ENCODE assay signal across 23 cellular contexts in genomic region chr6:154945271-154945890, GRCh38. TPM values are rescaled to one million over a fixed set of nuclear protein-coding genes. Genes with fewer than 3 reads are reported as not detected.
DNase-seq lines count a peak whose midpoint lies in the region; ATAC-seq, FAIRE-seq and TF ChIP-seq lines count a peak whose summit lies in the region.
"Had no signal": no experiment of that assay in that cellular context is flagged by ENCODE, and none has a peak within 500 bp of the region (broad histone marks: within the 10 kb centered on the region; RNA-seq: fewer than 3 reads in every experiment).

No MANE protein-coding gene starts in this region.

- intact Hi-C loops in naive thymus-derived CD4-positive, alpha-beta T cell (cut with micrococcal nuclease): no loop called here
- intact Hi-C loops in posterior vena cava (cut with DNase I) (no loop called here), psoas muscle (cut with DNase I) (no loop called here)

- no peaks in the 10 kb centered on the region for H3K79me2 ChIP-seq in astrocyte (ENCODE audit: insufficient read depth, low read length)

- no peak overlapping the region for H3K4me3 ChIP-seq in astrocyte (ENCODE audit: insufficient read depth, low read depth, low read length)
- no peak overlapping the region for H3K4me3 ChIP-seq in naive thymus-derived CD4-positive, alpha-beta T cell (ENCODE audit: low read length)
- no peak overlapping the region for H3K4me3 ChIP-seq in psoas muscle
- H3K4me3 ChIP-seq: BLaER1, GM12878, GM23248 had no signal

- peaks cover 2% of the 10 kb centered on the region for H3K27me3 Mint-ChIP-seq in astrocyte (ENCODE audit: low read depth, unreplicated experiment)
- H3K27me3 Mint-ChIP-seq in naive thymus-derived CD4-positive, alpha-beta T cell: no peaks in the 10 kb centered on the region
- H3K27me3 Mint-ChIP-seq in WTC11 (ENCODE audit: low read depth): no peaks in the 10 kb centered on the region
- H3K27me3 Mint-ChIP-seq: B cell; CD4-positive, CD25-positive, alpha-beta regulatory T cell had no signal

- POLR2A ChIA-PET in naive thymus-derived CD4-positive, alpha-beta T cell (lab: Charles Lee): no interaction called here
- POLR2A ChIA-PET in WTC11 (lab: Charles Lee): no interaction called here

- H3K4me1 Mint-ChIP-seq in astrocyte (ENCODE audit: low read depth, unreplicated experiment): no peaks in the 10 kb centered on the region
- peaks cover 0 to 12% (median 2%) of the 10 kb centered on the region in 7 donors for H3K4me1 Mint-ChIP-seq in naive thymus-derived CD4-positive, alpha-beta T cell
- H3K4me1 Mint-ChIP-seq in WTC11: no peaks in the 10 kb centered on the region

- no peak overlapping the region for H3K27ac ChIP-seq in astrocyte (ENCODE audit: low read depth, low read length)
- no peak overlapping the region for H3K27ac ChIP-seq in naive thymus-derived CD4-positive, alpha-beta T cell (ENCODE audit: low read depth, low read length)
- no peak overlapping the region for H3K27ac ChIP-seq in psoas muscle
- H3K27ac ChIP-seq: 22Rv1, BLaER1, C4-2B, GM23248 had no signal

- no peak overlapping the region for H3K4me2 ChIP-seq in astrocyte (ENCODE audit: low read length)
- H3K4me2 ChIP-seq: BLaER1 had no signal

- H3K27ac Mint-ChIP-seq in astrocyte (ENCODE audit: unreplicated experiment) (peak overlapping the region; percentile 16), WTC11 (no peak overlapping the region)
- H3K27ac Mint-ChIP-seq in naive thymus-derived CD4-positive, alpha-beta T cell: no peak overlapping the region
- H3K27ac Mint-ChIP-seq: B cell; CD4-positive, CD25-positive, alpha-beta regulatory T cell; CD8-positive, alpha-beta T cell had no signal

- 92 to 97% (median 96%) methylated on average over 11 of the region's 11 CpGs for WGBS in psoas muscle, 3 donors

- ATAC-seq in naive thymus-derived CD4-positive, alpha-beta T cell: peak; percentile 26
- ATAC-seq in WTC11 (no peak), psoas muscle (no peak), HG02884 (IDR thresholded peaks at IDR 0.05; ENCODE audit: unreplicated experiment) (no peak)
- ATAC-seq: CD8-positive, alpha-beta T cell; GM12878 had no signal

- H3K9ac ChIP-seq in astrocyte (ENCODE audit: low read length): no peak overlapping the region
- H3K9ac ChIP-seq: BLaER1, GM23248 had no signal

- FAIRE-seq in astrocyte (lab: Jason Lieb, UNC): no peak
- FAIRE-seq: A204.1, GM12878, GM19239, H1 had no signal

- H3K4me3 Mint-ChIP-seq in astrocyte (ENCODE audit: unreplicated experiment) (no peak overlapping the region), WTC11 (no peak overlapping the region)
- H3K4me3 Mint-ChIP-seq in naive thymus-derived CD4-positive, alpha-beta T cell: no peak overlapping the region
- H3K4me3 Mint-ChIP-seq: B cell; CD4-positive, CD25-positive, alpha-beta regulatory T cell; CD8-positive, alpha-beta T cell had no signal

- H3K27me3 ChIP-seq in astrocyte (ENCODE audit: insufficient read depth, low read length) (no peaks in the 10 kb centered on the region), psoas muscle (ENCODE audit: insufficient read depth in 3 of 3, low read length in 2 of 3) (no peaks in the 10 kb centered on the region)
- no peaks in the 10 kb centered on the region for H3K27me3 ChIP-seq in naive thymus-derived CD4-positive, alpha-beta T cell (ENCODE audit: control insufficient read depth in 2 of 2, insufficient read depth in 2 of 2, low read length in 2 of 2)
- H3K27me3 ChIP-seq: BLaER1 had no signal

- no peaks in the 10 kb centered on the region for H3K36me3 ChIP-seq in astrocyte (ENCODE audit: insufficient read depth, low read length)
- peaks cover 0 to 9% (median 0%) of the 10 kb centered on the region in 3 experiments for H3K36me3 ChIP-seq in naive thymus-derived CD4-positive, alpha-beta T cell (ENCODE audit: control insufficient read depth in 2 of 3, insufficient read depth in 3 of 3, low read length in 3 of 3)
- peaks cover 0 to 13% of the 10 kb centered on the region in 2 donors for H3K36me3 ChIP-seq in psoas muscle (ENCODE audit: insufficient read depth in 1 of 2, low read depth in 1 of 2)

- no peak for TF ChIP-seq CTCF in astrocyte (IDR thresholded peaks at IDR 0.05; ENCODE audit: insufficient read depth, low read depth, low read length)
- TF ChIP-seq CTCF in WTC11 (IDR thresholded peaks at IDR 0.05): no peak
- no peak for TF ChIP-seq CTCF in psoas muscle (IDR thresholded peaks at IDR 0.05)

- H2AFZ ChIP-seq in astrocyte (ENCODE audit: low read depth, low read length): no peak overlapping the region
- H2AFZ ChIP-seq: GM23248 had no signal

- no peaks in the 10 kb centered on the region for H3K4me1 ChIP-seq in astrocyte (ENCODE audit: insufficient read depth, low read length)
- H3K4me1 ChIP-seq in naive thymus-derived CD4-positive, alpha-beta T cell (ENCODE audit: control insufficient read depth in 2 of 2, insufficient read depth in 2 of 2, low read length in 2 of 2): no peaks in the 10 kb centered on the region
- H3K4me1 ChIP-seq in psoas muscle: no peaks in the 10 kb centered on the region
- H3K4me1 ChIP-seq: Caco-2 had no signal

- no peaks in the 10 kb centered on the region for H3K9me3 Mint-ChIP-seq in astrocyte (ENCODE audit: unreplicated experiment)
- peaks cover 0 to 6% (median 0%) of the 10 kb centered on the region in 11 donors for H3K9me3 Mint-ChIP-seq in naive thymus-derived CD4-positive, alpha-beta T cell
- 0 out of 2 replicates have a peak, but pooled peaks cover 3% of the 10 kb centered on the region for H3K9me3 Mint-ChIP-seq in WTC11
- H3K9me3 Mint-ChIP-seq: CD8-positive, alpha-beta T cell had no signal

- H3K36me3 Mint-ChIP-seq in astrocyte (ENCODE audit: low read depth, unreplicated experiment) (peaks cover 6% of the 10 kb centered on the region), WTC11 (peaks cover 7% of the 10 kb centered on the region)
- H3K36me3 Mint-ChIP-seq in naive thymus-derived CD4-positive, alpha-beta T cell: peaks cover 13 to 56% (median 37%) of the 10 kb centered on the region in 5 donors

- H4K20me1 ChIP-seq in astrocyte (ENCODE audit: insufficient read depth, low read length): no peaks in the 10 kb centered on the region
- H4K20me1 ChIP-seq: BLaER1 had no signal

- CTCF ChIA-PET in naive thymus-derived CD4-positive, alpha-beta T cell (lab: Charles Lee): no interaction called here
- CTCF ChIA-PET in WTC11 (lab: Charles Lee): no interaction called here

- DNase-seq in astrocyte (ENCODE audit: low read depth) (no peak), posterior vena cava (ENCODE audit: low spot score) (peak; percentile 69), WTC11 (ENCODE audit: low spot score) (no peak), psoas muscle (no peak)
- no peak for DNase-seq in naive thymus-derived CD4-positive, alpha-beta T cell
- DNase-seq: Caco-2; CD4-positive, CD25-positive, alpha-beta regulatory T cell; CD8-positive, alpha-beta T cell; DMS153; DND-41; GDM1; GM23248; H7; HCEC 1CT had no signal

- no peaks in the 10 kb centered on the region for H3K9me3 ChIP-seq in astrocyte (ENCODE audit: insufficient read depth, low read depth, low read length)
- no peaks in the 10 kb centered on the region for H3K9me3 ChIP-seq in naive thymus-derived CD4-positive, alpha-beta T cell (ENCODE audit: control insufficient read depth in 2 of 3, low read length in 3 of 3)
- H3K9me3 ChIP-seq in psoas muscle: no peaks in the 10 kb centered on the region
- H3K9me3 ChIP-seq: Caco-2 had no signal

TF ChIP-seq in WTC11, 78 proteins besides CTCF, POLR2A, EP300 and RAD21 (continues in another document):
- TF ChIP-seq, protein P1, sequence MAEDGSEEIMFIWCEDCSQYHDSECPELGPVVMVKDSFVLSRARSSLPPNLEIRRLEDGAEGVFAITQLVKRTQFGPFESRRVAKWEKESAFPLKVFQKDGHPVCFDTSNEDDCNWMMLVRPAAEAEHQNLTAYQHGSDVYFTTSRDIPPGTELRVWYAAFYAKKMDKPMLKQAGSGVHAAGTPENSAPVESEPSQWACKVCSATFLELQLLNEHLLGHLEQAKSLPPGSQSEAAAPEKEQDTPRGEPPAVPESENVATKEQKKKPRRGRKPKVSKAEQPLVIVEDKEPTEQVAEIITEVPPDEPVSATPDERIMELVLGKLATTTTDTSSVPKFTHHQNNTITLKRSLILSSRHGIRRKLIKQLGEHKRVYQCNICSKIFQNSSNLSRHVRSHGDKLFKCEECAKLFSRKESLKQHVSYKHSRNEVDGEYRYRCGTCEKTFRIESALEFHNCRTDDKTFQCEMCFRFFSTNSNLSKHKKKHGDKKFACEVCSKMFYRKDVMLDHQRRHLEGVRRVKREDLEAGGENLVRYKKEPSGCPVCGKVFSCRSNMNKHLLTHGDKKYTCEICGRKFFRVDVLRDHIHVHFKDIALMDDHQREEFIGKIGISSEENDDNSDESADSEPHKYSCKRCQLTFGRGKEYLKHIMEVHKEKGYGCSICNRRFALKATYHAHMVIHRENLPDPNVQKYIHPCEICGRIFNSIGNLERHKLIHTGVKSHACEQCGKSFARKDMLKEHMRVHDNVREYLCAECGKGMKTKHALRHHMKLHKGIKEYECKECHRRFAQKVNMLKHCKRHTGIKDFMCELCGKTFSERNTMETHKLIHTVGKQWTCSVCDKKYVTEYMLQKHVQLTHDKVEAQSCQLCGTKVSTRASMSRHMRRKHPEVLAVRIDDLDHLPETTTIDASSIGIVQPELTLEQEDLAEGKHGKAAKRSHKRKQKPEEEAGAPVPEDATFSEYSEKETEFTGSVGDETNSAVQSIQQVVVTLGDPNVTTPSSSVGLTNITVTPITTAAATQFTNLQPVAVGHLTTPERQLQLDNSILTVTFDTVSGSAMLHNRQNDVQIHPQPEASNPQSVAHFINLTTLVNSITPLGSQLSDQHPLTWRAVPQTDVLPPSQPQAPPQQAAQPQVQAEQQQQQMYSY (CRISPR knock-in tag; IDR thresholded peaks at IDR 0.05): no peak
- no peak for TF ChIP-seq ZNF512 (CRISPR knock-in tag; IDR thresholded peaks at IDR 0.05; ENCODE audit: borderline replicate concordance)
- TF ChIP-seq NR3C1 (CRISPR knock-in tag; conservative IDR thresholded peaks at IDR 0.05; ENCODE audit: low read depth): no peak

RNA-seq across cellular contexts. Expression of gene TIAM2, which starts 49.7 kb away (rescaled TPM):
- total RNA-seq in astrocyte (22.2 and 23.6 TPM in 2 replicates), posterior vena cava (10 to 100 TPM in 1 of 2 donors, 1 to 10 TPM in 1; 7.8 to 11.2 TPM), WTC11 (2021) (15.1 to 19.2 TPM (median 16.9 TPM) in 3 replicates), psoas muscle (10 to 100 TPM; 10.0 to 20.3 (median 14.3) TPM)
- 10 to 100 TPM in 1 of 5 experiments, 1 to 10 TPM in 4; 3.6 to 11.6 (median 8.6) TPM for total RNA-seq in naive thymus-derived CD4-positive, alpha-beta T cell
- polyA plus RNA-seq in naive thymus-derived CD4-positive, alpha-beta T cell: under 1 TPM; 0.66 to 0.78 TPM
- polyA plus RNA-seq in psoas muscle: 1 to 10 TPM; 3.4 to 9.2 (median 5.7) TPM
